8 cellular contexts compared by ENCODE assay signal in the genomic region with DNA sequence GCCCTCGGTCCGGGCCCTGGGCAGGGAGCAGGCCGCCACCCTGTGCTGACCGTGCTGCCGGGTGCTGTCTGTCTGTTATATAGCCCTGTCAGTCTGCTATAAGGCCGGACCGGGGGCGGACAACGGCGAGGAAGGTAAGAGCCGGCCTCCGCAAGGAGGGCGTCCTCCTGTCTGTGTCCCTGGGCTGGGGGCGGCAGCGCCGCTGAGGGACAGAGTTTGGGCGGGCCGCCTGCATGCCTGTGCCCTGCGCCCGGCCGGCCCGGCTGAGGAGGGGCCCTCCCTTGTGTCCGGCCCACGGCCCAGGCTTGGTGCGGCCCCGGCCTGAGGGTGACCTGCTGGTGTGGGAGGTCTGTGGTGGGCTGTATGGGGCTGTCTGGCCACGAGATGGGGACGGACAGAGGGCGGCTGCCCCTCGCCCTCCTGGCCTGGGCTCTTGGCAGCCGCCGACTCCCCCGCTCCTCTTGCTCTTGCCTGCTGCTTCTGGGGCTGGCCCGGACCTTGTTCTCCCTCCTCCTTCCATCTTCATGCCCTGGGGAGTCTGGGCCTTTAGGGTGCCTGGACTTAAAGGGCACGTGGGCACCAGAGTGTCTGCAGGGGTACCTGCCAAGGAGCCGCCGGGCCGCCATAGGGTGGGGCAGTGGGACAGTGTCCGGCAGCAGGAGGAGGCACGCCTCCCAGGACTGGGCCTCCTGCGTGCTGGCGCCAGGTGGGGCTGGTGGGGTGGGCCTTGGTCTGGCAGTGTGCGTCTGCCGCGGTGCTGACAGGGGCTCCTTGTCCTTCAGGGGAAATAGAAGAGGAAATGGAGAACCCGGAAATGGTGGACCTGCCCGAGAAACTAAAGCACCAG. TPM values are rescaled to one million over a fixed set of nuclear protein-coding genes. Genes with fewer than 3 reads are reported as not detected.
"Had no signal": no experiment of that assay in that cellular context is flagged by ENCODE, and none has a peak within 500 bp of the region (broad histone marks: within the 10 kb centered on the region; RNA-seq: fewer than 3 reads in every experiment).

No MANE protein-coding gene starts in this region.

- H3K27me3 ChIP-seq: ascending aorta, brain microvascular endothelial cell, dorsolateral prefrontal cortex, spleen, stomach, suprapubic skin, tibial nerve had no signal

- H3K27ac ChIP-seq: brain microvascular endothelial cell, suprapubic skin had no signal

- H3K4me3 ChIP-seq: ascending aorta, spleen, stomach, suprapubic skin, tibial nerve had no signal

- H3K9me3 ChIP-seq: ascending aorta, spleen, stomach, suprapubic skin, tibial nerve had no signal

RNA-seq across cellular contexts. Expression of a gene that starts 37.2 kb away (rescaled TPM):
- total RNA-seq: lung microvascular endothelial cell had no signal

RNA-seq across cellular contexts. Expression of a gene that starts 51.2 kb away (rescaled TPM):
- total RNA-seq: ascending aorta had no signal
